ENCODE assay signal across 1 cellular context in genomic region chrX:150982786-150983525, GRCh38.
TF ChIP-seq lines count a peak whose summit lies in the region.

Gene HMGB3 (plus strand): TSS chrX:150983335. CDS start chrX:150985600, 2,265 bp downstream.

TF ChIP-seq in H1, 55 proteins besides CTCF, POLR2A, EP300 and RAD21 (continued from another document):
- TF ChIP-seq ATF3 (IDR thresholded peaks at IDR 0.05; ENCODE audit: insufficient read depth, low read depth, low read length) (no peak), RNF2 (IDR thresholded peaks at IDR 0.05; ENCODE audit: borderline replicate concordance, low read depth, low read length, missing control alignments, poor library complexity, severe bottlenecking) (no peak), ASH2L (IDR thresholded peaks at IDR 0.05; ENCODE audit: low read length) (no peak), CEBPB (IDR thresholded peaks at IDR 0.05; ENCODE audit: low read depth, low read length) (no peak), SP4 (IDR thresholded peaks at IDR 0.05; ENCODE audit: low read length) (no peak), SP2 (IDR thresholded peaks at IDR 0.05; ENCODE audit: low read length) (no peak), TBP (IDR thresholded peaks at IDR 0.05; ENCODE audit: low read depth, low read length) (peak; percentile 76), USF2 (IDR thresholded peaks at IDR 0.05; ENCODE audit: low read length) (no peak), POLR2AphosphoS5 (IDR thresholded peaks at IDR 0.05; ENCODE audit: low read depth, low read length) (peak; percentile 76), CHD1 (IDR thresholded peaks at IDR 0.05; ENCODE audit: low read depth, low read length) (no peak), CBX5 (IDR thresholded peaks at IDR 0.05; ENCODE audit: low read depth, low read length) (no peak), CREB1 (IDR thresholded peaks at IDR 0.05) (no peak), TAF1 (IDR thresholded peaks at IDR 0.05; ENCODE audit: low read depth, low read length) (peak; percentile 76), BCL11A (IDR thresholded peaks at IDR 0.05; ENCODE audit: low read depth in 2 of 2, low read length in 2 of 2) (no peak), CHD7 (IDR thresholded peaks at IDR 0.05; ENCODE audit: insufficient replicate concordance, low read length) (no peak), SRF (IDR thresholded peaks at IDR 0.05; ENCODE audit: low read depth, low read length) (no peak), EZH2 (IDR thresholded peaks at IDR 0.05; ENCODE audit: low read depth, low read length, severe bottlenecking) (no peak), RBBP5 (IDR thresholded peaks at IDR 0.05; ENCODE audit: borderline replicate concordance, low read depth, low read length) (no peak), SP1 (IDR thresholded peaks at IDR 0.05; ENCODE audit: low read depth, low read length) (peak; percentile 11; the same call in 1 of the 2 replicates), MAX (IDR thresholded peaks at IDR 0.05) (no peak), RXRA (IDR thresholded peaks at IDR 0.05; ENCODE audit: insufficient read depth, low read depth, low read length) (no peak), CTBP2 (IDR thresholded peaks at IDR 0.05; ENCODE audit: borderline replicate concordance, insufficient read depth, insufficient read length, low read length) (no peak), GTF2F1 (IDR thresholded peaks at IDR 0.05; ENCODE audit: borderline replicate concordance, low read depth, low read length) (no peak), POU5F1 (IDR thresholded peaks at IDR 0.05; ENCODE audit: low read depth, low read length) (no peak), CHD2 (IDR thresholded peaks at IDR 0.05; ENCODE audit: low read length) (peak; percentile 80), FOSL1 (IDR thresholded peaks at IDR 0.05; ENCODE audit: insufficient read depth, low read depth, low read length) (no peak), E2F6 (IDR thresholded peaks at IDR 0.05) (no peak; the same call in 1 of the 2 replicates), BRCA1 (IDR thresholded peaks at IDR 0.05; ENCODE audit: low read depth, low read length) (peak; percentile 65; the same call in 1 of the 2 replicates), ZNF274 (IDR thresholded peaks at IDR 0.05; ENCODE audit: borderline replicate concordance, extremely low read depth, low read length) (no peak), HDAC2 (IDR thresholded peaks at IDR 0.05; ENCODE audit: borderline replicate concordance in 1 of 2, low read depth in 2 of 2, low read length in 2 of 2) (no peak), KDM4A (IDR thresholded peaks at IDR 0.05; ENCODE audit: low read depth, low read length, severe bottlenecking) (peak; percentile 23)
